In the genomic region with DNA sequence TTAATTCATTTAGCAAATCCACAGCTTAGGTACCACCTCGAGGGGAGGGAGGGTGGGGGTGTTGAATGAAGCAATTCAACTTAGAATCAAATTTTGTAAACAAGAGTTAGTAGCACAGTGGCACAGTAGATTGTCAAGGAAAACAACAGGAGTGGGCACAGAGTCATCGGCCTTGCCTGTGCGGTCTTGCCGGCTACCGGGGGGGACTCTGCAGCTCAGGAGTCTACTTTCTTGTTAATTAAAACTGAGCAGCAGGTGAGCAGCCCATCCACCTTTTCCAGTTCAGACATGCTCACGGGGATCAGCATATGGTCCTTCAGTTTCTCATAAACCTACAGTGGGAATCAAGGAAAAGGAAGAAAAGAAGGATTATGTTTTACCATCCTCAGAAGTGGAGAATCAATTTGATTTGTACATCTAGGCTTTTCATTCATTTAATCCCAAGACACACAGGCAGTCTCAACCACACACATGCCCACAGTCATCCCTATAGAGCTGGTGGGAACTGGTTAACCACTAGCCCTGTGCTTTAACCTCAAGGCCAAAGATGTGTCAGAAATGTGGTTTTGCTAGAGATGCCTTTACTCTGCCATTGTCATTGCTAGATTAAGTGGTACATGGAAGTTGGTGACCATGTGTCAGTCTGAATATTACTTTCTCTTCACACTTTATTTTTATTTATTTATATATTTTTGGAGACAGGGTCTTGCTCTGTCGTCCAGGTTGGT, we compare ENCODE assay signal across 10 cellular contexts. TPM values are rescaled to one million over a fixed set of nuclear protein-coding genes. Genes with fewer than 3 reads are reported as not detected.
DNase-seq lines count a peak whose midpoint lies in the region; ATAC-seq, FAIRE-seq and TF ChIP-seq lines count a peak whose summit lies in the region.
"Had no signal": no experiment of that assay in that cellular context is flagged by ENCODE, and none has a peak within 500 bp of the region (broad histone marks: within the 10 kb centered on the region; RNA-seq: fewer than 3 reads in every experiment).

No MANE protein-coding gene starts in this region.

- peak overlapping the region; percentile 58 for H2AK9ac ChIP-seq in IMR-90 (replicated peaks; ENCODE audit: low read depth, low read length, poor library complexity)

- peak overlapping the region; percentile 26 for H3K14ac ChIP-seq in IMR-90 (replicated peaks; ENCODE audit: low read depth, low read length)

- no peaks in the 10 kb centered on the region for H4K20me1 ChIP-seq in IMR-90 (ENCODE audit: insufficient read depth, low read length)
- no peaks in the 10 kb centered on the region for H4K20me1 ChIP-seq in mammary epithelial cell (ENCODE audit: insufficient read depth, low read length)

- H3K4me3 ChIP-seq in IMR-90 (ENCODE audit: insufficient read depth, low read depth, low read length) (no peak overlapping the region), mammary epithelial cell (replicated peaks in 1 of 3; ENCODE audit: insufficient read depth in 1 of 3, low read depth in 2 of 3, low read length in 3 of 3) (no peak overlapping the region)

- POLR2A ChIA-PET in IMR-90 (lab: Charles Lee; ENCODE audit: unreplicated experiment) = interaction anchor here (0.5 to 0.7 kb wide), 6 partner anchors 9 to 291 kb away, joined by 3 to 27 read pairs (median 4); no protein-coding TSS in a partner anchor

- no peak for TF ChIP-seq POLR2A in IMR-90 (IDR thresholded peaks at IDR 0.05; ENCODE audit: low read depth, low read length)

- no peak overlapping the region for H3K4me2 ChIP-seq in IMR-90 (ENCODE audit: low read depth, low read length)
- H3K4me2 ChIP-seq in mammary epithelial cell (ENCODE audit: insufficient read depth, low read depth, low read length) = peak overlapping the region; percentile 36

- TF ChIP-seq CTCF in IMR-90 (conservative IDR thresholded peaks at IDR 0.05; ENCODE audit: low read depth, low read length) (no peak), mammary epithelial cell (conservative IDR thresholded peaks at IDR 0.05 in 1 of 2, IDR thresholded peaks at IDR 0.05 in 1 of 2; ENCODE audit: extremely low read depth in 1 of 2, insufficient read depth in 1 of 2, low read depth in 1 of 2, low read length in 2 of 2) (no peak)

- H2AFZ ChIP-seq in IMR-90 (replicated peaks; ENCODE audit: low read length, poor library complexity) (no peak overlapping the region), mammary epithelial cell (ENCODE audit: low read depth, low read length) (no peak overlapping the region)

- no peaks in the 10 kb centered on the region for H3K79me2 ChIP-seq in mammary epithelial cell (ENCODE audit: insufficient read depth, low read length)

- DNase-seq in stimulated activated CD4-positive, alpha-beta T cell treated with anti-CD3 and anti-CD28 coated beads, Interleukin-15, amount 100 ng/mL, for 24 hours = peak; percentile 51
- no peak for DNase-seq in stimulated activated CD4-positive, alpha-beta T cell treated with anti-CD3 and anti-CD28 coated beads, Interleukin-4, amount 100 ng/mL, for 4 hours
- peak; percentile 75 for DNase-seq in IMR-90
- DNase-seq in mammary epithelial cell = peak; percentile 85
- peak; percentile 68 for DNase-seq in stromal cell of bone marrow (ENCODE audit: low read depth)
- no peak for DNase-seq in NCI-H2227 (lab: John Stamatoyannopoulos, UW; ENCODE audit: unreplicated experiment)
- DNase-seq in GM19239 (ENCODE audit: insufficient read length, low spot score) = no peak
- DNase-seq: activated effector memory CD4-positive, alpha-beta T cell treated with Interleukin-2 at 50 U/mL for 16 hours; CD4-positive, alpha-beta T cell had no signal

- H3K23ac ChIP-seq in IMR-90 (ENCODE audit: low read depth, low read length) = peak overlapping the region; percentile 69; the same call in 1 of the 2 replicates

- peak overlapping the region; percentile 82 for H3K18ac ChIP-seq in IMR-90 (ENCODE audit: low read depth, low read length)

- H3K27ac ChIP-seq in IMR-90 (ENCODE audit: insufficient read depth, low read length) (peak overlapping the region; percentile 58), mammary epithelial cell (ENCODE audit: insufficient read depth, low read depth, low read length) (peak overlapping the region; percentile 30)

- intact Hi-C loops in IMR-90 (cut with micrococcal nuclease) = no loop called here
- intact Hi-C loops in mammary epithelial cell (cut with micrococcal nuclease) = no loop called here

- H3K9me1 ChIP-seq in IMR-90 (ENCODE audit: insufficient read depth, low read length) = peaks cover 27% of the 10 kb centered on the region

- BruUV-seq in IMR-90 (replicated peaks; lab: Mats Ljungman, UMichigan) (no TSS peak), mammary epithelial cell (replicated peaks; lab: Mats Ljungman, UMichigan) (no TSS peak)

- peak overlapping the region; percentile 72 to 98 for H4K8ac ChIP-seq in IMR-90 (ENCODE audit: low read depth in 2 of 2, low read length in 2 of 2)

- peak overlapping the region; percentile 29; the same call in 1 of the 2 replicates for H3K56ac ChIP-seq in IMR-90 (ENCODE audit: extremely low read depth, insufficient read depth, low read length)

- H3K36me3 ChIP-seq in IMR-90 (ENCODE audit: control insufficient read depth, insufficient read depth, low read length) (peaks cover 8% of the 10 kb centered on the region; the same call in 1 of the 2 replicates), mammary epithelial cell (ENCODE audit: insufficient read depth, low read length) (no peaks in the 10 kb centered on the region)

- H3K4ac ChIP-seq in IMR-90 (ENCODE audit: low read depth, low read length) = peak overlapping the region; percentile 99

- H3K9ac ChIP-seq in IMR-90 (ENCODE audit: low read depth, low read length) (no peak overlapping the region), mammary epithelial cell (ENCODE audit: insufficient read depth, low read length) (no peak overlapping the region)

- WGBS in IMR-90 (ENCODE audit: extremely low coverage in 2 of 2, insufficient read length in 1 of 2), 2 experiments = 94% methylated on average over 3 of the region's 7 CpGs; no CpG with 5 or more reads in 1 of the 2 experiments
- 70% methylated on average over 3 of the region's 7 CpGs for WGBS in mammary epithelial cell (ENCODE audit: low coverage, missing lambda C conversion rate)

- no peak for FAIRE-seq in GM19239 (lab: Jason Lieb, UNC)

- H2AK5ac ChIP-seq in IMR-90 (ENCODE audit: low read depth, low read length) = peak overlapping the region; percentile 97

- H2BK20ac ChIP-seq in IMR-90 (ENCODE audit: low read depth, low read length) = peak overlapping the region; percentile 63

- no peaks in the 10 kb centered on the region for H3K27me3 ChIP-seq in IMR-90 (ENCODE audit: control insufficient read depth, insufficient read depth, low read length)
- H3K27me3 ChIP-seq in mammary epithelial cell (ENCODE audit: insufficient read depth, low read length) = no peaks in the 10 kb centered on the region

- CTCF ChIA-PET in IMR-90 (lab: Yijun Ruan, JAX) = interaction anchor here (1.5 kb wide), 1 partner anchor 9 kb away, joined by 5 read pairs; no protein-coding TSS in a partner anchor
- CTCF ChIA-PET in mammary epithelial cell (lab: Charles Lee; ENCODE audit: low non-redundant PET) = interaction anchor here (0.6 to 0.7 kb wide), 2 partner anchors 8 to 232 kb away, joined by 17 to 25 read pairs; no protein-coding TSS in a partner anchor

- ATAC-seq in IMR-90 (ENCODE audit: low read depth) = no peak
- no peak for ATAC-seq in HG03520 (IDR thresholded peaks at IDR 0.05; ENCODE audit: unreplicated experiment)

- H2BK5ac ChIP-seq in IMR-90 (ENCODE audit: low read depth, low read length, poor library complexity, severe bottlenecking) = peak overlapping the region; percentile 98

- peak overlapping the region; percentile 94 for H2BK15ac ChIP-seq in IMR-90 (ENCODE audit: low read depth, low read length)

- peak overlapping the region; percentile 56 for H4K91ac ChIP-seq in IMR-90 (ENCODE audit: insufficient read depth, low read depth, low read length)

- TF ChIP-seq RAD21 in IMR-90 (IDR thresholded peaks at IDR 0.05; ENCODE audit: low read length) = no peak

- peak overlapping the region; percentile 99 for H2BK120ac ChIP-seq in IMR-90 (ENCODE audit: low read depth, low read length)

- H3K4me1 ChIP-seq in IMR-90 (ENCODE audit: control insufficient read depth, insufficient read depth, low read length) = peaks cover 30% of the 10 kb centered on the region
- H3K4me1 ChIP-seq in mammary epithelial cell (ENCODE audit: insufficient read depth, low read length) = peaks cover 54% of the 10 kb centered on the region

- dilution Hi-C loops in IMR-90 (cut with HindIII; ENCODE audit: low sequenced_read_pairs, unreplicated experiment) (no loop called here), mammary epithelial cell (cut with HindIII; ENCODE audit: low sequenced_read_pairs) (loop anchor here (25.0 kb wide), 2 partner anchors 241 to 366 kb away; no protein-coding TSS in a partner anchor)

- peaks cover 20 to 82% of the 10 kb centered on the region in 2 experiments for H3K79me1 ChIP-seq in IMR-90 (ENCODE audit: low read depth in 1 of 2, low read length in 2 of 2)

- peak overlapping the region; percentile 30; the same call in 1 of the 2 replicates for H4K5ac ChIP-seq in IMR-90 (ENCODE audit: low read depth, low read length)

- H3K9me3 ChIP-seq in IMR-90 (ENCODE audit: control insufficient read depth, insufficient read depth, low read length) (no peaks in the 10 kb centered on the region), mammary epithelial cell (replicated peaks; ENCODE audit: insufficient read depth, low read length) (no peaks in the 10 kb centered on the region)

- in situ Hi-C loops in IMR-90 (cut with MboI; ENCODE audit: low sequenced_read_pairs) = no loop called here
- in situ Hi-C loops in mammary epithelial cell (cut with MboI; ENCODE audit: low sequenced_read_pairs in 2 of 2) = loop anchor here in 1 of 2 donors (10.0 to 25.0 kb wide), 3 partner anchors 266 to 566 kb away; partner anchors contain the start of gene CCN1

TF ChIP-seq in IMR-90, 13 proteins besides CTCF, POLR2A, EP300 and RAD21 (continues in another document):
- TF ChIP-seq, protein P1, sequence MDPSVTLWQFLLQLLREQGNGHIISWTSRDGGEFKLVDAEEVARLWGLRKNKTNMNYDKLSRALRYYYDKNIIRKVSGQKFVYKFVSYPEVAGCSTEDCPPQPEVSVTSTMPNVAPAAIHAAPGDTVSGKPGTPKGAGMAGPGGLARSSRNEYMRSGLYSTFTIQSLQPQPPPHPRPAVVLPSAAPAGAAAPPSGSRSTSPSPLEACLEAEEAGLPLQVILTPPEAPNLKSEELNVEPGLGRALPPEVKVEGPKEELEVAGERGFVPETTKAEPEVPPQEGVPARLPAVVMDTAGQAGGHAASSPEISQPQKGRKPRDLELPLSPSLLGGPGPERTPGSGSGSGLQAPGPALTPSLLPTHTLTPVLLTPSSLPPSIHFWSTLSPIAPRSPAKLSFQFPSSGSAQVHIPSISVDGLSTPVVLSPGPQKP (IDR thresholded peaks at IDR 0.05; ENCODE audit: borderline replicate concordance, low read depth, low read length) = no peak
- TF ChIP-seq RFX5 (IDR thresholded peaks at IDR 0.05; ENCODE audit: low read depth, low read length) (no peak), FOS (IDR thresholded peaks at IDR 0.05; ENCODE audit: low read depth, low read length) (no peak)

RNA-seq across cellular contexts. Expression of gene BCL10, which starts 45.0 kb away (rescaled TPM):
- total RNA-seq in IMR-90 (2012; rRNA removed) = 30.5 and 51.4 TPM in 2 replicates
- polyA plus RNA-seq in IMR-90 (2012; rRNA removed) = 11.2 and 15.3 TPM in 2 replicates
- 3.2 and 4.2 TPM in 2 replicates for polyA plus RNA-seq in IMR-90 (2012; cell fraction: cytosol; rRNA removed)
- 4.7 and 10.9 TPM in 2 replicates for polyA plus RNA-seq in IMR-90 (2012; cell fraction: nucleus; rRNA removed; ENCODE audit: low replicate concordance)
- total RNA-seq in mammary epithelial cell = 10 to 100 TPM; 27.7 to 61.5 TPM
- 16.5 TPM for polyA plus RNA-seq in mammary epithelial cell
- 29.0 TPM for polyA minus RNA-seq in mammary epithelial cell

Comparison
In these comparisons a context has a peak if more than half of its experiments do, and no peak if none do; other contexts are left out.
1. DNase-seq: peak in stimulated activated CD4-positive, alpha-beta T cell treated with anti-CD3 and anti-CD28 coated beads, Interleukin-15, amount 100 ng/mL, for 24 hours (single experiment), IMR-90 (single experiment), mammary epithelial cell (single experiment) and stromal cell of bone marrow (single experiment); none in stimulated activated CD4-positive, alpha-beta T cell treated with anti-CD3 and anti-CD28 coated beads, Interleukin-4, amount 100 ng/mL, for 4 hours (0 of 2), NCI-H2227 (single experiment) and GM19239 (single experiment).